ENCODE assay signal across 17 cellular contexts in genomic region chrX:129494887-129495286, GRCh38. TPM values are rescaled to one million over a fixed set of nuclear protein-coding genes. Genes with fewer than 3 reads are reported as not detected.
DNase-seq lines count a peak whose midpoint lies in the region; ATAC-seq and TF ChIP-seq lines count a peak whose summit lies in the region.
"Had no signal": no experiment of that assay in that cellular context is flagged by ENCODE, and none has a peak within 500 bp of the region (broad histone marks: within the 10 kb centered on the region; RNA-seq: fewer than 3 reads in every experiment).

No MANE protein-coding gene starts in this region.

- no peak for TF ChIP-seq RAD21 in IMR-90 (IDR thresholded peaks at IDR 0.05; ENCODE audit: low read length)

- H3K36me3 ChIP-seq in IMR-90 (ENCODE audit: control insufficient read depth, insufficient read depth, low read length) = peaks cover 24% of the 10 kb centered on the region
- peaks cover 11% of the 10 kb centered on the region for H3K36me3 ChIP-seq in GM23338 (ENCODE audit: insufficient read depth)
- H3K36me3 ChIP-seq: BLaER1 treated with 17β-estradiol and CSF1 and Interleukin-3, amounts not matched to agents 10 nM and 100 nM had no signal

- no peak overlapping the region for H2BK120ac ChIP-seq in IMR-90 (ENCODE audit: low read depth, low read length)

- 0 out of 2 replicates have a peak, but pooled peaks cover 2% of the 10 kb centered on the region for H3K27me3 ChIP-seq in IMR-90 (ENCODE audit: control insufficient read depth, insufficient read depth, low read length)
- H3K27me3 ChIP-seq in GM23338 (ENCODE audit: insufficient read depth) = no peaks in the 10 kb centered on the region

- no peak for TF ChIP-seq CTCF in IMR-90 (conservative IDR thresholded peaks at IDR 0.05; ENCODE audit: low read depth, low read length)
- TF ChIP-seq CTCF in nephron progenitor cell (IDR thresholded peaks at IDR 0.05) = no peak
- TF ChIP-seq CTCF in GM23338 (conservative IDR thresholded peaks at IDR 0.05; ENCODE audit: low read depth in 2 of 2) = no peak

- no peaks in the 10 kb centered on the region for H3K79me2 ChIP-seq in GM23338 (replicated peaks; ENCODE audit: insufficient read depth)

- H3F3A ChIP-seq in GM23338 (replicated peaks; ENCODE audit: low read depth) = no peaks in the 10 kb centered on the region

- no peaks in the 10 kb centered on the region for H3K4me1 Mint-ChIP-seq in nephron progenitor cell
- no peaks in the 10 kb centered on the region for H3K4me1 Mint-ChIP-seq in GM23338
- H3K4me1 Mint-ChIP-seq: B cell had no signal

- H2AK9ac ChIP-seq in IMR-90 (replicated peaks; ENCODE audit: low read depth, low read length, poor library complexity) = no peak overlapping the region

- POLR2A ChIA-PET in IMR-90 (lab: Charles Lee; ENCODE audit: unreplicated experiment) = no interaction called here

- H3K56ac ChIP-seq in IMR-90 (ENCODE audit: extremely low read depth, insufficient read depth, low read length) = no peak overlapping the region

- dilution Hi-C loops in IMR-90 (cut with HindIII; ENCODE audit: low sequenced_read_pairs, unreplicated experiment) = no loop called here

- H3K4ac ChIP-seq in IMR-90 (ENCODE audit: low read depth, low read length) = no peak overlapping the region

- ATAC-seq in IMR-90 (ENCODE audit: low read depth) (no peak), GM23338 (no peak)
- ATAC-seq: CD8-positive, alpha-beta T cell had no signal

- peaks cover 6% of the 10 kb centered on the region; the same call in 1 of the 2 replicates for H3K4me1 ChIP-seq in IMR-90 (ENCODE audit: control insufficient read depth, insufficient read depth, low read length)
- no peaks in the 10 kb centered on the region for H3K4me1 ChIP-seq in GM23338 (ENCODE audit: insufficient read depth)
- H3K4me1 ChIP-seq: BLaER1 treated with 17β-estradiol and CSF1 and Interleukin-3, amounts not matched to agents 10 nM and 100 nM; Caco-2 had no signal

- H4K8ac ChIP-seq in IMR-90 (ENCODE audit: low read depth in 2 of 2, low read length in 2 of 2) = no peak overlapping the region

- no peaks in the 10 kb centered on the region for H3K9me3 ChIP-seq in IMR-90 (ENCODE audit: control insufficient read depth, insufficient read depth, low read length)
- H3K9me3 ChIP-seq: BLaER1 treated with 17β-estradiol and CSF1 and Interleukin-3, amounts not matched to agents 10 nM and 100 nM; Caco-2 had no signal

- peak; percentile 1 for DNase-seq in Ammon's horn (ENCODE audit: low spot score)
- DNase-seq in IMR-90 = no peak
- no peak for DNase-seq in nephron progenitor cell
- no peak for DNase-seq in HK-2 (ENCODE audit: unreplicated experiment)
- DNase-seq in activated effector memory CD4-positive, alpha-beta T cell treated with Interleukin-2 at 50 U/mL for 16 hours = no peak
- no peak for DNase-seq in GM23338 (ENCODE audit: low spot score)
- DNase-seq: 8988T; ACHN; Caco-2; Calu3; CD4-positive, alpha-beta T cell; CD8-positive, alpha-beta T cell; DMS79 treated with DMSO at 0.1 percent for 48 hours; GF-D8 had no signal

- H3K27ac Mint-ChIP-seq in nephron progenitor cell (peak overlapping the region; percentile 38), GM23338 (no peak overlapping the region)
- H3K27ac Mint-ChIP-seq: B cell; CD4-positive, alpha-beta T cell; CD8-positive, alpha-beta T cell had no signal

- no peak overlapping the region for H2BK20ac ChIP-seq in IMR-90 (ENCODE audit: low read depth, low read length)

- no peak overlapping the region for H3K23ac ChIP-seq in IMR-90 (ENCODE audit: low read depth, low read length)

- no CpG with 5 or more reads among the region's 2 CpGs for WGBS in IMR-90 (ENCODE audit: extremely low coverage in 2 of 2, insufficient read length in 1 of 2), 2 experiments

- H3K9me2 ChIP-seq in GM23338 (ENCODE audit: insufficient read depth) = no peaks in the 10 kb centered on the region

- H3K9me1 ChIP-seq in IMR-90 (ENCODE audit: insufficient read depth, low read length) = no peaks in the 10 kb centered on the region; the same call in none of the 2 replicates

- no peak overlapping the region for H3K9ac ChIP-seq in IMR-90 (ENCODE audit: low read depth, low read length)
- H3K9ac ChIP-seq: BLaER1 treated with 17β-estradiol and CSF1 and Interleukin-3, amounts not matched to agents 10 nM and 100 nM had no signal

- H3K27ac ChIP-seq in IMR-90 (ENCODE audit: insufficient read depth, low read length) (no peak overlapping the region), GM23338 (ENCODE audit: low read depth) (no peak overlapping the region)
- H3K27ac ChIP-seq: BLaER1 treated with 17β-estradiol and CSF1 and Interleukin-3, amounts not matched to agents 10 nM and 100 nM; C4-2B had no signal

- in situ Hi-C loops in IMR-90 (cut with MboI; ENCODE audit: low sequenced_read_pairs) = no loop called here

- no peaks in the 10 kb centered on the region for H3K27me3 Mint-ChIP-seq in nephron progenitor cell (ENCODE audit: low read depth, poor library complexity)
- no peaks in the 10 kb centered on the region for H3K27me3 Mint-ChIP-seq in GM23338 (ENCODE audit: insufficient read depth, low read depth, poor library complexity)
- H3K27me3 Mint-ChIP-seq: B cell; CD4-positive, alpha-beta T cell had no signal

- H3K4me3 ChIP-seq in IMR-90 (ENCODE audit: insufficient read depth, low read depth, low read length) = no peak overlapping the region
- no peak overlapping the region for H3K4me3 ChIP-seq in GM23338
- H3K4me3 ChIP-seq: BLaER1 treated with 17β-estradiol and CSF1 and Interleukin-3, amounts not matched to agents 10 nM and 100 nM had no signal

- TF ChIP-seq POLR2A in IMR-90 (IDR thresholded peaks at IDR 0.05; ENCODE audit: low read depth, low read length) = no peak

- H3K4me3 Mint-ChIP-seq in nephron progenitor cell (no peak overlapping the region), GM23338 (no peak overlapping the region)
- H3K4me3 Mint-ChIP-seq: B cell; CD4-positive, alpha-beta T cell; CD8-positive, alpha-beta T cell had no signal

- no TSS peak for BruUV-seq in IMR-90 (replicated peaks; lab: Mats Ljungman, UMichigan)

- no peak overlapping the region for H2BK5ac ChIP-seq in IMR-90 (ENCODE audit: low read depth, low read length, poor library complexity, severe bottlenecking)

- H4K91ac ChIP-seq in IMR-90 (ENCODE audit: insufficient read depth, low read depth, low read length) = peak overlapping the region; percentile 12; the same call in 1 of the 2 replicates

- H2AK5ac ChIP-seq in IMR-90 (ENCODE audit: low read depth, low read length) = no peak overlapping the region

- H3K9me3 Mint-ChIP-seq in nephron progenitor cell (no peaks in the 10 kb centered on the region), GM23338 (no peaks in the 10 kb centered on the region)
- H3K9me3 Mint-ChIP-seq: CD4-positive, alpha-beta T cell; CD8-positive, alpha-beta T cell had no signal

- intact Hi-C loops in IMR-90 (cut with micrococcal nuclease) = no loop called here

- peaks cover 2 to 18% of the 10 kb centered on the region in 2 experiments for H3K79me1 ChIP-seq in IMR-90 (ENCODE audit: low read depth in 1 of 2, low read length in 2 of 2)

- H3K18ac ChIP-seq in IMR-90 (ENCODE audit: low read depth, low read length) = no peak overlapping the region

- CTCF ChIA-PET in IMR-90 (lab: Yijun Ruan, JAX) = no interaction called here

- H4K5ac ChIP-seq in IMR-90 (ENCODE audit: low read depth, low read length) = no peak overlapping the region

- no peak overlapping the region for H3K14ac ChIP-seq in IMR-90 (replicated peaks; ENCODE audit: low read depth, low read length)

- H3K36me3 Mint-ChIP-seq in nephron progenitor cell (ENCODE audit: low read depth) = peaks cover 75% of the 10 kb centered on the region
- H3K36me3 Mint-ChIP-seq in GM23338 (ENCODE audit: low read depth) = peaks cover 44% of the 10 kb centered on the region

- H3K4me2 ChIP-seq in IMR-90 (ENCODE audit: low read depth, low read length) (no peak overlapping the region), GM23338 (no peak overlapping the region)
- H3K4me2 ChIP-seq: BLaER1 treated with 17β-estradiol and CSF1 and Interleukin-3, amounts not matched to agents 10 nM and 100 nM had no signal

- H4K20me1 ChIP-seq in IMR-90 (ENCODE audit: insufficient read depth, low read length) (peaks cover 6% of the 10 kb centered on the region; the same call in 1 of the 2 replicates), GM23338 (replicated peaks; ENCODE audit: insufficient read depth) (no peaks in the 10 kb centered on the region)

- no peak overlapping the region for H2AFZ ChIP-seq in IMR-90 (replicated peaks; ENCODE audit: low read length, poor library complexity)
- no peak overlapping the region for H2AFZ ChIP-seq in GM23338

- H2BK15ac ChIP-seq in IMR-90 (ENCODE audit: low read depth, low read length) = no peak overlapping the region

RNA-seq across cellular contexts. Expression of gene SMARCA1, which starts 28.4 kb away (rescaled TPM):
- total RNA-seq in IMR-90 (2012; rRNA removed) = 31.0 and 71.4 TPM in 2 replicates
- polyA plus RNA-seq in IMR-90 (2012; rRNA removed) = 24.5 and 32.8 TPM in 2 replicates
- 6.7 and 8.9 TPM in 2 replicates for polyA plus RNA-seq in IMR-90 (2012; cell fraction: cytosol; rRNA removed)
- 3.7 and 16.1 TPM in 2 replicates for polyA plus RNA-seq in IMR-90 (2012; cell fraction: nucleus; rRNA removed; ENCODE audit: low replicate concordance)
- total RNA-seq in GM23338 (2014; rRNA removed; shearing (Covaris generic)) = 51.8 and 53.0 TPM in 2 replicates
- 24.4 and 30.1 TPM in 2 replicates for polyA plus RNA-seq in GM23338 (2016; fragmentation: Nextera tagmentation; extraction: Ambion mirVana)

RNA-seq across cellular contexts. Expression of gene OCRL, which starts 45.2 kb away (rescaled TPM):
- 18.9 and 20.6 TPM in 2 replicates for total RNA-seq in IMR-90 (2012; rRNA removed)
- 16.3 and 19.4 TPM in 2 replicates for polyA plus RNA-seq in IMR-90 (2012; rRNA removed)
- polyA plus RNA-seq in IMR-90 (2012; cell fraction: cytosol; rRNA removed) = 5.4 and 5.6 TPM in 2 replicates
- polyA plus RNA-seq in IMR-90 (2012; cell fraction: nucleus; rRNA removed; ENCODE audit: low replicate concordance) = 5.1 and 26.5 TPM in 2 replicates
- 14.5 and 16.5 TPM in 2 replicates for total RNA-seq in GM23338 (2014; rRNA removed; shearing (Covaris generic))
- polyA plus RNA-seq in GM23338 (2016; fragmentation: Nextera tagmentation; extraction: Ambion mirVana) = 3.9 and 4.2 TPM in 2 replicates
